ENCODE assay signal across 27 cellular contexts in the genomic region with DNA sequence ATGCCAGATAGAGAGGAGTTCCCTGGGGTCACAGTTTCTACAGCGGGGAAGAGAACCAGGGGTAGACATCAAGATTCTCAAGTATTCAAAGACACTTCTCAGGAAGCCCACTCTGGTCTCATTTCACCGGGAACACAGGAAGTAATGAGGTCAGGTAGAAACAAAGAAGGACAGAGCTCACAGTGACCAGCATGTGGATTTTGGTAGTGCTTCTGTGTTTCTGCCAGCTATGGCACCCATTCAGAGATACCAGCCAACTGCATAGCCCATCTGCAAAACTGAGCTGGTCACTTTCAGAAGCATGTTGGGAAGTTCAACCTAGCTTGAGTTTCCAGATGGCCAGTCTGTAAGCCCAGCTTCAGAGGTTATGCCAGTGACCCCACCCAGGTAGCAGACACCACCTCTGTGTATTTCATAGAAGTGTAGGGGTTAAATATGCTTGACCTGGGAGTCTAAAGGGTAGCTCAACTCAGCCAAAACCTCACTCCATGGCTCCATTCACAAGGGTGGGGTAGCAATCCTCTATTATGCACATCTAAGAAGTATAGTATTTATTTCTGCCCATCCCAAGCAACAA. TPM values are rescaled to one million over a fixed set of nuclear protein-coding genes. Genes with fewer than 3 reads are reported as not detected.
A peak's percentile ranks its signal among the peaks of the same experiment; 100 is the strongest.
DNase-seq lines count a peak whose midpoint lies in the region; ATAC-seq and TF ChIP-seq lines count a peak whose summit lies in the region.
"Had no signal": no experiment of that assay in that cellular context is flagged by ENCODE, and none has a peak within 500 bp of the region (broad histone marks: within the 10 kb centered on the region; RNA-seq: fewer than 3 reads in every experiment).

No MANE protein-coding gene starts in this region.

- H3K9me3 ChIP-seq in right lobe of liver: no peaks in the 10 kb centered on the region

- no peak overlapping the region for H3K4me3 Mint-ChIP-seq in activated T-cell treated with anti-CD3 and anti-CD28 coated beads, Interleukin-2, amount 50 U/mL, for 24 hours
- H3K4me3 Mint-ChIP-seq: B cell; CD4-positive, alpha-beta T cell; CD8-positive, alpha-beta T cell had no signal

- TF ChIP-seq POLR2A in right lobe of liver (IDR thresholded peaks at IDR 0.05): peak; percentile 24

- no peak overlapping the region for H3K27ac ChIP-seq in right lobe of liver
- H3K27ac ChIP-seq: 22Rv1; A549; BLaER1 treated with 17β-estradiol and CSF1 and Interleukin-3, amounts not matched to agents 10 nM and 100 nM; C4-2B had no signal

- H3K36me3 Mint-ChIP-seq in activated T-cell treated with anti-CD3 and anti-CD28 coated beads, Interleukin-2, amount 50 U/mL, for 24 hours (ENCODE audit: low read depth): peaks cover 3% of the 10 kb centered on the region

- ATAC-seq in left lobe of liver (peak; percentile 29), right lobe of liver (peak in 2 of 4 donors; percentile 10 to 25), GM21576 (IDR thresholded peaks at IDR 0.05; ENCODE audit: unreplicated experiment) (no peak)
- ATAC-seq: A549; CD8-positive, alpha-beta T cell; GM12878 had no signal

- WGBS in right lobe of liver (ENCODE audit: insufficient coverage, low coverage, low lambda C conversion rate, missing lambda C conversion rate): no CpG with 5 or more reads among the region's 2 CpGs

- peak overlapping the region; percentile 5 for H3K27ac Mint-ChIP-seq in activated T-cell treated with anti-CD3 and anti-CD28 coated beads, Interleukin-2, amount 50 U/mL, for 24 hours
- H3K27ac Mint-ChIP-seq: B cell; CD4-positive, alpha-beta T cell; CD8-positive, alpha-beta T cell had no signal

- no peak for TF ChIP-seq CTCF in right lobe of liver (IDR thresholded peaks at IDR 0.05)

- peaks cover 0 to 17% (median 0%) of the 10 kb centered on the region in 4 donors for H3K4me1 ChIP-seq in right lobe of liver
- H3K4me1 ChIP-seq: A549 had no signal

- no peak for DNase-seq in activated T-cell treated with anti-CD3 and anti-CD28 coated beads, Interleukin-2, amount 50 U/mL, for 24 hours
- DNase-seq in activated T-cell treated with anti-CD3 and anti-CD28 coated beads, Interleukin-2, amount 50 U/mL, for 48 hours: no peak
- DNase-seq in left lobe of liver (ENCODE audit: low spot score) (no peak), right lobe of liver (no peak), cerebellum (ENCODE audit: low spot score) (no peak)
- no peak for DNase-seq in stimulated activated CD4-positive, alpha-beta T cell treated with anti-CD3 and anti-CD28 coated beads, Interleukin-4, amount 100 ng/mL, for 24 hours
- DNase-seq: AML-193; CD4-positive, alpha-beta T cell; CD8-positive, alpha-beta T cell; COR-L47; DMS 273 treated with DMSO at 0.1 percent for 48 hours; DMS153; DMS53; DMS79; DND-41; EL; GDM1 had no signal

- no peaks in the 10 kb centered on the region for H3K27me3 ChIP-seq in right lobe of liver
- H3K27me3 ChIP-seq: BLaER1 treated with 17β-estradiol and CSF1 and Interleukin-3, amounts not matched to agents 10 nM and 100 nM had no signal

- intact Hi-C loops in right lobe of liver (cut with DNase I): loop anchor here in 1 of 2 donors (10.0 kb wide), 1 partner anchor 113 kb away; no protein-coding TSS in a partner anchor

- peaks cover 15% of the 10 kb centered on the region for H3K9me3 Mint-ChIP-seq in activated T-cell treated with anti-CD3 and anti-CD28 coated beads, Interleukin-2, amount 50 U/mL, for 24 hours

- no peaks in the 10 kb centered on the region for H3K4me1 Mint-ChIP-seq in activated T-cell treated with anti-CD3 and anti-CD28 coated beads, Interleukin-2, amount 50 U/mL, for 24 hours (ENCODE audit: low read depth)
- H3K4me1 Mint-ChIP-seq: B cell had no signal

- no peaks in the 10 kb centered on the region for H3K27me3 Mint-ChIP-seq in activated T-cell treated with anti-CD3 and anti-CD28 coated beads, Interleukin-2, amount 50 U/mL, for 24 hours
- H3K27me3 Mint-ChIP-seq: CD4-positive, alpha-beta T cell had no signal

- no peak overlapping the region for H3K4me3 ChIP-seq in right lobe of liver
- H3K4me3 ChIP-seq: A549; BLaER1 treated with 17β-estradiol and CSF1 and Interleukin-3, amounts not matched to agents 10 nM and 100 nM; GM12878 had no signal

- peaks cover 10 to 96% (median 42%) of the 10 kb centered on the region in 4 donors for H3K36me3 ChIP-seq in right lobe of liver

RNA-seq across cellular contexts. Expression of gene A2M, which starts 34.0 kb away (rescaled TPM):
- 915 TPM for total RNA-seq in left lobe of liver
- 1,000 to 10,000 TPM in 5 of 6 experiments, 100 to 1,000 TPM in 1; 978 to 3,352 (median 2,507) TPM for total RNA-seq in right lobe of liver
- total RNA-seq in cerebellum: 61.8 TPM
- total RNA-seq: A172; B cell; CD4-positive, alpha-beta T cell; CD8-positive, alpha-beta T cell; Daoy; G401 had no signal

Comparison
In these comparisons a context has a peak if more than half of its experiments do, and no peak if none do; other contexts are left out.
1. RNA of gene A2M, which starts 34.0 kb away (total RNA-seq): 978 to 3,352 TPM in right lobe of liver and 915 TPM in left lobe of liver (single experiment); 61.8 TPM in cerebellum (single experiment); every median in the first group is over 10 times any median in the second.